Comparison of ENCODE assay signal across 8 cellular contexts in genomic region chr1:23177031-23177430, GRCh38. TPM values are rescaled to one million over a fixed set of nuclear protein-coding genes. Genes with fewer than 3 reads are reported as not detected.
A peak's percentile ranks its signal among the peaks of the same experiment; 100 is the strongest.
DNase-seq lines count a peak whose midpoint lies in the region; ATAC-seq and TF ChIP-seq lines count a peak whose summit lies in the region.

No MANE protein-coding gene starts in this region.

- H3K27me3 Mint-ChIP-seq in activated T-helper 17 cell treated with anti-CD3 and anti-CD28 coated beads, Interleukin-2, amount 50 U/mL, for 72 hours: peaks cover 4% of the 10 kb centered on the region

- no peak overlapping the region for H3K27ac Mint-ChIP-seq in activated T-helper 17 cell treated with anti-CD3 and anti-CD28 coated beads, Interleukin-2, amount 50 U/mL, for 72 hours

- no peaks in the 10 kb centered on the region for H3K9me3 Mint-ChIP-seq in activated T-helper 17 cell treated with anti-CD3 and anti-CD28 coated beads, Interleukin-2, amount 50 U/mL, for 72 hours

- H3K4me3 ChIP-seq in HEK293 (ENCODE audit: low read depth, low read length): peak overlapping the region; percentile 47
- peak overlapping the region; percentile 45; the same call in 1 of the 2 replicates for H3K4me3 ChIP-seq in iPS DF 6.9 (ENCODE audit: low read length)
- peak overlapping the region; percentile 15 to 72 (median 50) for H3K4me3 ChIP-seq in spleen

- CTCF ChIA-PET in HEK293 (lab: Yijun Ruan, JAX): interaction anchor here (0.7 to 3.4 kb wide), 6 partner anchors 8 to 200 kb away, joined by 3 to 45 read pairs (median 5); no protein-coding TSS in a partner anchor

- DNase-seq in iPS DF 6.9 (ENCODE audit: low read depth, low spot score) (no peak), spleen (no peak), D341Med (ENCODE audit: low spot score) (no peak)

- ATAC-seq in activated T-helper 17 cell treated with anti-CD3 and anti-CD28 coated beads, Interleukin-2, amount 50 U/mL, for 72 hours (replicated peaks): no peak
- no peak for ATAC-seq in GM19351 (IDR thresholded peaks at IDR 0.05; ENCODE audit: unreplicated experiment)
- no peak for ATAC-seq in esophagus mucosa
- ATAC-seq in HG02885 (IDR thresholded peaks at IDR 0.05; ENCODE audit: poor library complexity, unreplicated experiment): no peak

- no CpG with 5 or more reads among the region's 10 CpGs for WGBS in iPS DF 6.9 (ENCODE audit: insufficient coverage, insufficient read length)
- WGBS in spleen, 5 donors: 24 to 40% (median 31%) methylated on average over 10 of the region's 10 CpGs

- TF ChIP-seq CTCF in HEK293 (tag by site-specific recombination; IDR thresholded peaks at IDR 0.05) (no peak), spleen (IDR thresholded peaks at IDR 0.05 in 8 of 11, conservative IDR thresholded peaks at IDR 0.05 in 3 of 11) (no peak)

- no peaks in the 10 kb centered on the region for H3K9me3 ChIP-seq in HEK293 (ENCODE audit: control insufficient read depth, insufficient read depth, low read depth, low read length)
- H3K9me3 ChIP-seq in iPS DF 6.9 (ENCODE audit: control insufficient read depth, insufficient read depth, low read length): no peaks in the 10 kb centered on the region
- H3K9me3 ChIP-seq in spleen: no peaks in the 10 kb centered on the region

- H3K4me3 Mint-ChIP-seq in activated T-helper 17 cell treated with anti-CD3 and anti-CD28 coated beads, Interleukin-2, amount 50 U/mL, for 72 hours: peak overlapping the region; percentile 56

- H3K27me3 ChIP-seq in iPS DF 6.9 (ENCODE audit: control insufficient read depth, insufficient read depth, low read length) (peaks cover 5% of the 10 kb centered on the region; the same call in 1 of the 2 replicates), spleen (replicated peaks in 1 of 7) (peaks cover 0 to 12% (median 0%) of the 10 kb centered on the region in 7 donors)

- intact Hi-C loops in spleen (cut with DNase I; ENCODE audit: low total_unique reads): no loop called here

- H3K36me3 ChIP-seq in HEK293 (ENCODE audit: control insufficient read depth in 2 of 2, insufficient read depth in 1 of 2, low read length in 2 of 2): no peaks in the 10 kb centered on the region
- H3K36me3 ChIP-seq in iPS DF 6.9 (ENCODE audit: control insufficient read depth, insufficient read depth, low read length): no peaks in the 10 kb centered on the region
- no peaks in the 10 kb centered on the region for H3K36me3 ChIP-seq in spleen

- no peaks in the 10 kb centered on the region for H3K4me1 ChIP-seq in HEK293 (ENCODE audit: control insufficient read depth, insufficient read depth, low read length)
- peaks cover 1% of the 10 kb centered on the region; the same call in 1 of the 2 replicates for H3K4me1 ChIP-seq in iPS DF 6.9 (ENCODE audit: control insufficient read depth, insufficient read depth, low read length)
- peaks cover 5 to 53% (median 31%) of the 10 kb centered on the region in 6 donors for H3K4me1 ChIP-seq in spleen

- H3K36me3 Mint-ChIP-seq in activated T-helper 17 cell treated with anti-CD3 and anti-CD28 coated beads, Interleukin-2, amount 50 U/mL, for 72 hours (ENCODE audit: low read depth): no peaks in the 10 kb centered on the region

- POLR2A ChIA-PET in HEK293 (lab: Yijun Ruan, JAX): interaction anchor here (1.0 to 3.0 kb wide), 4 partner anchors 9 to 186 kb away, joined by 3 to 15 read pairs (median 4); partner anchors contain the start of genes KDM1A and LUZP1

- H3K27ac ChIP-seq in HEK293 (ENCODE audit: extremely low read depth, low read depth, low read length) (peak overlapping the region; percentile 45; the same call in 1 of the 2 replicates), iPS DF 6.9 (ENCODE audit: low read length) (no peak overlapping the region), spleen (peak overlapping the region; percentile 43 to 89 (median 86))

- TF ChIP-seq POLR2A in spleen (IDR thresholded peaks at IDR 0.05): no peak

- peaks cover 7% of the 10 kb centered on the region for H3K4me1 Mint-ChIP-seq in activated T-helper 17 cell treated with anti-CD3 and anti-CD28 coated beads, Interleukin-2, amount 50 U/mL, for 72 hours

TF ChIP-seq in HEK293, 187 proteins besides CTCF, POLR2A, EP300 and RAD21:
- TF ChIP-seq ZNF624 (tag by site-specific recombination; IDR thresholded peaks at IDR 0.05): no peak
- no peak for TF ChIP-seq KLF8 (tag by site-specific recombination; IDR thresholded peaks at IDR 0.05)
- TF ChIP-seq ZNF658 (tag by site-specific recombination; IDR thresholded peaks at IDR 0.05): no peak
- no peak for TF ChIP-seq KLF1 (tag by site-specific recombination; IDR thresholded peaks at IDR 0.05)
- TF ChIP-seq ZSCAN23 (tag by site-specific recombination; IDR thresholded peaks at IDR 0.05): no peak
- TF ChIP-seq, protein P1, sequence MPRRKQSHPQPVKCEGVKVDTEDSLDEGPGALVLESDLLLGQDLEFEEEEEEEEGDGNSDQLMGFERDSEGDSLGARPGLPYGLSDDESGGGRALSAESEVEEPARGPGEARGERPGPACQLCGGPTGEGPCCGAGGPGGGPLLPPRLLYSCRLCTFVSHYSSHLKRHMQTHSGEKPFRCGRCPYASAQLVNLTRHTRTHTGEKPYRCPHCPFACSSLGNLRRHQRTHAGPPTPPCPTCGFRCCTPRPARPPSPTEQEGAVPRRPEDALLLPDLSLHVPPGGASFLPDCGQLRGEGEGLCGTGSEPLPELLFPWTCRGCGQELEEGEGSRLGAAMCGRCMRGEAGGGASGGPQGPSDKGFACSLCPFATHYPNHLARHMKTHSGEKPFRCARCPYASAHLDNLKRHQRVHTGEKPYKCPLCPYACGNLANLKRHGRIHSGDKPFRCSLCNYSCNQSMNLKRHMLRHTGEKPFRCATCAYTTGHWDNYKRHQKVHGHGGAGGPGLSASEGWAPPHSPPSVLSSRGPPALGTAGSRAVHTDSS (tag by site-specific recombination; IDR thresholded peaks at IDR 0.05): no peak
- no peak for TF ChIP-seq PRDM4 (tag by site-specific recombination; IDR thresholded peaks at IDR 0.05)

RNA-seq across cellular contexts. Expression of gene LUZP1, which starts 8.4 kb away (rescaled TPM):
- total RNA-seq in activated T-helper 17 cell treated with anti-CD3 and anti-CD28 coated beads, Interleukin-2, amount 50 U/mL, for 72 hours: 10 to 100 TPM; 14.8 to 22.0 TPM
- total RNA-seq in spleen: 10 to 100 TPM; 25.4 to 51.6 (median 36.8) TPM
- polyA plus RNA-seq in spleen: 1 to 10 TPM; 1.7 to 5.1 (median 1.9) TPM
- total RNA-seq in esophagus mucosa: 17.1 TPM

RNA-seq across cellular contexts. Expression of gene HTR1D, which starts 40.3 kb away (rescaled TPM):
- total RNA-seq in activated T-helper 17 cell treated with anti-CD3 and anti-CD28 coated beads, Interleukin-2, amount 50 U/mL, for 72 hours: not detected
- total RNA-seq in spleen (under 1 TPM in 1 of 7 donors, not detected in 6; 0.13 TPM), esophagus mucosa (not detected)
- not detected for polyA plus RNA-seq in spleen
